ENCODE assay signal across 20 cellular contexts in the genomic region with DNA sequence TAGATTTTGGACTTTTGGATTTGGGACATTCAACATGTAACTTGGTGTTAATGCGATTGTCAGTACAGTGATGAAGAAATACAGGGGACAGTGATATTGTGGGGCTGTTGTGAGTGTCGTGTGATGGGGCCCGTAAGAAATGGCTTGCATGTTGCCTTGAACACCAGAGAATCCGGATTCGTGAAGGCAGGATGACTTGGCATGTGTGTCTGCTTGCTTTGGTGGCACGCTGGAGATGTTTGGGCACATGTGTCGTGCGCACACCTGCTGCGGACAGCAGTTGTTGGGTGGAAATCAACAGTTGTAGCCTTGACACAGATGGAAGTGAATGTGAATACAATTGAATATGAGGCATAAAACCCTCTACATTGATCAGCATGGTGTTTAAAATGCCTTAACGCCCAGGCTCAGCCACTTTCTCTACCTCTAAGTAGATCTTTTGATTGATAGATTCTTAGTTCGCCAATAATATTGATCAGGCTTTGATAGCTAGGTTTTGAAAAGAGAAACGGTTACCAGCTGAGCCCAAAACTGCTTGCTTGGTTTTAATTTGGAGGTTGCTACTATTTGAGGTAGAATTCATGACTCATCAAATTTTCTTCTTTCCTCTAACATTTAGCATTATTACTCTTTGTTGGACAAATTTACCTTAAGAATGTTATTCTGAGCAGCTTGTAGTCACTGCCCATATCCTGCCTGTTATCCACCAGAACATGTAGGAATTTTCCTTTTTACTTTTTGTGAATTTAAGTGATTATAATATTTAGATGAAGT.
A peak's percentile ranks its signal among the peaks of the same experiment; 100 is the strongest.
DNase-seq lines count a peak whose midpoint lies in the region; ATAC-seq and TF ChIP-seq lines count a peak whose summit lies in the region.
"Had no signal": no experiment of that assay in that cellular context is flagged by ENCODE, and none has a peak within 500 bp of the region (broad histone marks: within the 10 kb centered on the region; RNA-seq: fewer than 3 reads in every experiment).

No MANE protein-coding gene starts in this region.

- H3K4me2 ChIP-seq in SK-N-SH: peak overlapping the region; percentile 7
- H3K4me2 ChIP-seq in OCI-LY7 (ENCODE audit: low read length): no peak overlapping the region

- TF ChIP-seq CTCF in SK-N-SH (IDR thresholded peaks at IDR 0.05) (no peak), Calu3 (IDR thresholded peaks at IDR 0.05; ENCODE audit: unreplicated experiment) (no peak), OCI-LY7 (conservative IDR thresholded peaks at IDR 0.05; ENCODE audit: low read length) (no peak)

- no peak for ATAC-seq in activated naive CD8-positive, alpha-beta T cell treated with anti-CD3 and anti-CD28 coated beads, Interleukin-2, amount 50 U/mL, for 24 hours
- ATAC-seq in memory B cell (ENCODE audit: low read depth) (no peak), GM18498 (IDR thresholded peaks at IDR 0.05; ENCODE audit: unreplicated experiment) (no peak)
- no peak for ATAC-seq in stimulated activated memory B cell treated with anti-CD40 and anti-IgM and Interleukin-4, amounts not matched to agents 10 μg/mL and 1 μg/mL and 100 μg/mL, for 72 hours
- ATAC-seq: T-cell had no signal

- 93% methylated on average over 12 of the region's 12 CpGs for WGBS in SK-N-SH (ENCODE audit: low lambda C conversion rate)

- H3K27ac ChIP-seq in SK-N-SH (ENCODE audit: low read depth in 2 of 2, low read length in 1 of 2) (peak overlapping the region in 1 of 2 experiments; percentile 40; a peak in 3 of 4 replicates), OCI-LY7 (ENCODE audit: low read depth, low read length, poor library complexity, severe bottlenecking) (no peak overlapping the region)
- H3K27ac ChIP-seq: right lobe of liver had no signal

- no peaks in the 10 kb centered on the region for H3K27me3 ChIP-seq in SK-N-SH (ENCODE audit: insufficient read depth)
- H3K27me3 ChIP-seq: right lobe of liver had no signal

- no peaks in the 10 kb centered on the region for H3K36me3 ChIP-seq in SK-N-SH (replicated peaks in 1 of 2; ENCODE audit: control insufficient read depth in 1 of 2, insufficient read depth in 2 of 2, low read length in 1 of 2)
- no peaks in the 10 kb centered on the region for H3K36me3 ChIP-seq in OCI-LY7 (ENCODE audit: insufficient read depth, low read length)
- H3K36me3 ChIP-seq: right lobe of liver had no signal

- no peak overlapping the region for H3K4me3 Mint-ChIP-seq in activated naive CD8-positive, alpha-beta T cell treated with anti-CD3 and anti-CD28 coated beads for 36 hours
- no peak overlapping the region for H3K4me3 Mint-ChIP-seq in activated naive CD8-positive, alpha-beta T cell treated with anti-CD3 and anti-CD28 coated beads, Interleukin-2, amount 50 U/mL, for 24 hours
- no peak overlapping the region for H3K4me3 Mint-ChIP-seq in memory B cell
- H3K4me3 Mint-ChIP-seq in stimulated activated memory B cell treated with anti-CD40 and anti-IgM and Interleukin-4, amounts not matched to agents 10 μg/mL and 1 μg/mL and 100 μg/mL, for 72 hours: no peak overlapping the region
- no peak overlapping the region for H3K4me3 Mint-ChIP-seq in Calu3 (ENCODE audit: low read depth, unreplicated experiment)
- H3K4me3 Mint-ChIP-seq: activated CD4-positive, alpha-beta memory T cell treated with anti-CD3 and anti-CD28 coated beads for 36 hours; activated naive CD8-positive, alpha-beta T cell; activated T-cell treated with anti-CD3 and anti-CD28 coated beads, Interleukin-2, amount 50 U/mL, for 24 hours; CD4-positive, alpha-beta T cell; T-cell had no signal

- no peaks in the 10 kb centered on the region for H3F3A ChIP-seq in SK-N-SH (replicated peaks; ENCODE audit: insufficient read depth)

- H3K4me3 ChIP-seq in SK-N-SH (ENCODE audit: low read depth in 2 of 2, low read length in 1 of 2) (no peak overlapping the region), OCI-LY7 (ENCODE audit: low read depth, low read length, poor library complexity, severe bottlenecking) (no peak overlapping the region)
- H3K4me3 ChIP-seq: lung, right lobe of liver had no signal

- peaks cover 12% of the 10 kb centered on the region for H3K27me3 Mint-ChIP-seq in activated naive CD8-positive, alpha-beta T cell treated with anti-CD3 and anti-CD28 coated beads for 36 hours
- H3K27me3 Mint-ChIP-seq in activated naive CD8-positive, alpha-beta T cell treated with anti-CD3 and anti-CD28 coated beads, Interleukin-2, amount 50 U/mL, for 24 hours: peaks cover 2% of the 10 kb centered on the region
- H3K27me3 Mint-ChIP-seq in memory B cell (no peaks in the 10 kb centered on the region), Calu3 (ENCODE audit: unreplicated experiment) (no peaks in the 10 kb centered on the region)
- no peaks in the 10 kb centered on the region for H3K27me3 Mint-ChIP-seq in stimulated activated memory B cell treated with anti-CD40 and anti-IgM and Interleukin-4, amounts not matched to agents 10 μg/mL and 1 μg/mL and 100 μg/mL, for 72 hours

- no peak for DNase-seq in activated naive CD8-positive, alpha-beta T cell treated with anti-CD3 and anti-CD28 coated beads for 36 hours
- no peak for DNase-seq in activated naive CD8-positive, alpha-beta T cell treated with anti-CD3 and anti-CD28 coated beads, Interleukin-2, amount 50 U/mL, for 24 hours
- no peak for DNase-seq in SK-N-SH
- no peak for DNase-seq in memory B cell (ENCODE audit: low spot score in 2 of 2)
- DNase-seq in Calu3: no peak
- no peak for DNase-seq in OCI-LY7 (ENCODE audit: low spot score)
- DNase-seq: ACHN; activated CD4-positive, alpha-beta memory T cell treated with anti-CD3 and anti-CD28 coated beads for 36 hours; activated T-cell treated with anti-CD3 and anti-CD28 coated beads, Interleukin-2, amount 50 U/mL, for 24 hours; CD4-positive, alpha-beta T cell; head of caudate nucleus; Karpas-422; NCI-H1105 treated with DMSO at 0.1 percent for 48 hours; right lobe of liver; stimulated activated CD4-positive, alpha-beta T cell treated with anti-CD3 and anti-CD28 coated beads, Interleukin-1b, Interleukin-23, amount 100 ng/mL, for 48 hours; T-cell had no signal

- H3K9me2 ChIP-seq in SK-N-SH: no peaks in the 10 kb centered on the region
- no peaks in the 10 kb centered on the region for H3K9me2 ChIP-seq in OCI-LY7 (ENCODE audit: insufficient read depth, low read length)

- H2AFZ ChIP-seq in SK-N-SH (ENCODE audit: low read depth): no peak overlapping the region
- H2AFZ ChIP-seq in OCI-LY7 (ENCODE audit: low read length): no peak overlapping the region

- peaks cover 100% of the 10 kb centered on the region for H3K79me2 ChIP-seq in SK-N-SH (ENCODE audit: insufficient read depth)
- H3K79me2 ChIP-seq in OCI-LY7 (ENCODE audit: insufficient read depth, low read depth, low read length): peaks cover 9% of the 10 kb centered on the region; the same call in 1 of the 2 replicates

- H3K27ac Mint-ChIP-seq in activated naive CD8-positive, alpha-beta T cell treated with anti-CD3 and anti-CD28 coated beads for 36 hours: peak overlapping the region; percentile 31
- H3K27ac Mint-ChIP-seq in activated naive CD8-positive, alpha-beta T cell treated with anti-CD3 and anti-CD28 coated beads, Interleukin-2, amount 50 U/mL, for 24 hours: no peak overlapping the region
- H3K27ac Mint-ChIP-seq in memory B cell (peak overlapping the region; percentile 36), Calu3 (ENCODE audit: unreplicated experiment) (no peak overlapping the region)
- H3K27ac Mint-ChIP-seq in stimulated activated memory B cell treated with anti-CD40 and anti-IgM and Interleukin-4, amounts not matched to agents 10 μg/mL and 1 μg/mL and 100 μg/mL, for 72 hours: peak overlapping the region; percentile 2
- H3K27ac Mint-ChIP-seq: activated CD4-positive, alpha-beta memory T cell treated with anti-CD3 and anti-CD28 coated beads for 36 hours; activated naive CD8-positive, alpha-beta T cell; activated T-cell treated with anti-CD3 and anti-CD28 coated beads, Interleukin-2, amount 50 U/mL, for 24 hours; CD4-positive, alpha-beta T cell; T-cell had no signal

- CTCF ChIA-PET in SK-N-SH (lab: Yijun Ruan, JAX): no interaction called here
- CTCF ChIA-PET in Calu3 (lab: Charles Lee): no interaction called here
- CTCF ChIA-PET in OCI-LY7 (lab: Charles Lee; ENCODE audit: unreplicated experiment): no interaction called here

- H3K36me3 Mint-ChIP-seq in activated naive CD8-positive, alpha-beta T cell treated with anti-CD3 and anti-CD28 coated beads for 36 hours: no peaks in the 10 kb centered on the region
- H3K36me3 Mint-ChIP-seq in activated naive CD8-positive, alpha-beta T cell treated with anti-CD3 and anti-CD28 coated beads, Interleukin-2, amount 50 U/mL, for 24 hours (ENCODE audit: low read depth): no peaks in the 10 kb centered on the region
- H3K36me3 Mint-ChIP-seq in memory B cell (no peaks in the 10 kb centered on the region), Calu3 (ENCODE audit: insufficient read depth, unreplicated experiment) (peaks cover 7% of the 10 kb centered on the region)
- no peaks in the 10 kb centered on the region for H3K36me3 Mint-ChIP-seq in stimulated activated memory B cell treated with anti-CD40 and anti-IgM and Interleukin-4, amounts not matched to agents 10 μg/mL and 1 μg/mL and 100 μg/mL, for 72 hours
- H3K36me3 Mint-ChIP-seq: activated CD4-positive, alpha-beta memory T cell treated with anti-CD3 and anti-CD28 coated beads for 36 hours; activated naive CD8-positive, alpha-beta T cell; T-cell had no signal

- H4K20me1 ChIP-seq in SK-N-SH (ENCODE audit: insufficient read depth) (peaks cover 96% of the 10 kb centered on the region), OCI-LY7 (ENCODE audit: insufficient read depth, low read length) (no peaks in the 10 kb centered on the region)

- no peaks in the 10 kb centered on the region for H3K9me3 Mint-ChIP-seq in activated naive CD8-positive, alpha-beta T cell treated with anti-CD3 and anti-CD28 coated beads for 36 hours
- H3K9me3 Mint-ChIP-seq in activated naive CD8-positive, alpha-beta T cell treated with anti-CD3 and anti-CD28 coated beads, Interleukin-2, amount 50 U/mL, for 24 hours: no peaks in the 10 kb centered on the region
- H3K9me3 Mint-ChIP-seq in memory B cell: no peaks in the 10 kb centered on the region
- no peaks in the 10 kb centered on the region for H3K9me3 Mint-ChIP-seq in stimulated activated memory B cell treated with anti-CD40 and anti-IgM and Interleukin-4, amounts not matched to agents 10 μg/mL and 1 μg/mL and 100 μg/mL, for 72 hours
- no peaks in the 10 kb centered on the region for H3K9me3 Mint-ChIP-seq in Calu3 (ENCODE audit: low read depth, unreplicated experiment)
- H3K9me3 Mint-ChIP-seq: activated CD4-positive, alpha-beta memory T cell treated with anti-CD3 and anti-CD28 coated beads for 36 hours; activated T-cell treated with anti-CD3 and anti-CD28 coated beads, Interleukin-2, amount 50 U/mL, for 24 hours; CD4-positive, alpha-beta T cell; T-cell had no signal

- POLR2A ChIA-PET in SK-N-SH (lab: Yijun Ruan, JAX) (no interaction called here), OCI-LY7 (lab: Charles Lee) (interaction anchor here (0.5 kb wide), 1 partner anchor 463 kb away, joined by 3 read pairs; no protein-coding TSS in a partner anchor)

- H3K4me1 ChIP-seq in SK-N-SH (ENCODE audit: control insufficient read depth in 1 of 2, insufficient read depth in 2 of 2, low read depth in 1 of 2, low read length in 1 of 2): peaks cover 41 to 42% of the 10 kb centered on the region in 2 experiments
- H3K4me1 ChIP-seq in OCI-LY7 (ENCODE audit: insufficient read depth, low read length, poor library complexity, severe bottlenecking): no peaks in the 10 kb centered on the region

- intact Hi-C loops in Calu3 (cut with micrococcal nuclease; ENCODE audit: unreplicated experiment): no loop called here
- intact Hi-C loops in OCI-LY7 (cut with micrococcal nuclease; ENCODE audit: unreplicated experiment): no loop called here

- H3K9me3 ChIP-seq in SK-N-SH (no peaks in the 10 kb centered on the region), OCI-LY7 (ENCODE audit: low read length) (no peaks in the 10 kb centered on the region)
- H3K9me3 ChIP-seq: right lobe of liver had no signal

- H3K4me1 Mint-ChIP-seq in activated naive CD8-positive, alpha-beta T cell treated with anti-CD3 and anti-CD28 coated beads for 36 hours: no peaks in the 10 kb centered on the region
- no peaks in the 10 kb centered on the region for H3K4me1 Mint-ChIP-seq in activated naive CD8-positive, alpha-beta T cell treated with anti-CD3 and anti-CD28 coated beads, Interleukin-2, amount 50 U/mL, for 24 hours
- H3K4me1 Mint-ChIP-seq in memory B cell: peaks cover 35% of the 10 kb centered on the region
- peaks cover 79% of the 10 kb centered on the region for H3K4me1 Mint-ChIP-seq in stimulated activated memory B cell treated with anti-CD40 and anti-IgM and Interleukin-4, amounts not matched to agents 10 μg/mL and 1 μg/mL and 100 μg/mL, for 72 hours
- peaks cover 45% of the 10 kb centered on the region for H3K4me1 Mint-ChIP-seq in Calu3 (ENCODE audit: low read depth, unreplicated experiment)
- H3K4me1 Mint-ChIP-seq: T-cell had no signal

- BruUV-seq in Calu3 (replicated peaks; lab: Mats Ljungman, UMichigan) (no TSS peak), OCI-LY7 (replicated peaks; lab: Mats Ljungman, UMichigan) (no TSS peak)

- H3K9ac ChIP-seq in SK-N-SH: no peak overlapping the region

- no peak for TF ChIP-seq RAD21 in SK-N-SH (IDR thresholded peaks at IDR 0.05; ENCODE audit: low read length)

- TF ChIP-seq EP300 in SK-N-SH (IDR thresholded peaks at IDR 0.05; ENCODE audit: borderline replicate concordance in 1 of 2, low read depth in 1 of 2, low read length in 1 of 2): no peak

Comparison
In these comparisons a context has a peak if more than half of its experiments do, and no peak if none do; other contexts are left out.
1. H3K27ac Mint-ChIP-seq: peak in activated naive CD8-positive, alpha-beta T cell treated with anti-CD3 and anti-CD28 coated beads for 36 hours (single experiment), memory B cell (single experiment) and stimulated activated memory B cell treated with anti-CD40 and anti-IgM and Interleukin-4, amounts not matched to agents 10 μg/mL and 1 μg/mL and 100 μg/mL, for 72 hours (single experiment); none in activated naive CD8-positive, alpha-beta T cell treated with anti-CD3 and anti-CD28 coated beads, Interleukin-2, amount 50 U/mL, for 24 hours (single experiment) and Calu3 (single experiment).